8 cellular contexts compared by ENCODE assay signal in the genomic region with DNA sequence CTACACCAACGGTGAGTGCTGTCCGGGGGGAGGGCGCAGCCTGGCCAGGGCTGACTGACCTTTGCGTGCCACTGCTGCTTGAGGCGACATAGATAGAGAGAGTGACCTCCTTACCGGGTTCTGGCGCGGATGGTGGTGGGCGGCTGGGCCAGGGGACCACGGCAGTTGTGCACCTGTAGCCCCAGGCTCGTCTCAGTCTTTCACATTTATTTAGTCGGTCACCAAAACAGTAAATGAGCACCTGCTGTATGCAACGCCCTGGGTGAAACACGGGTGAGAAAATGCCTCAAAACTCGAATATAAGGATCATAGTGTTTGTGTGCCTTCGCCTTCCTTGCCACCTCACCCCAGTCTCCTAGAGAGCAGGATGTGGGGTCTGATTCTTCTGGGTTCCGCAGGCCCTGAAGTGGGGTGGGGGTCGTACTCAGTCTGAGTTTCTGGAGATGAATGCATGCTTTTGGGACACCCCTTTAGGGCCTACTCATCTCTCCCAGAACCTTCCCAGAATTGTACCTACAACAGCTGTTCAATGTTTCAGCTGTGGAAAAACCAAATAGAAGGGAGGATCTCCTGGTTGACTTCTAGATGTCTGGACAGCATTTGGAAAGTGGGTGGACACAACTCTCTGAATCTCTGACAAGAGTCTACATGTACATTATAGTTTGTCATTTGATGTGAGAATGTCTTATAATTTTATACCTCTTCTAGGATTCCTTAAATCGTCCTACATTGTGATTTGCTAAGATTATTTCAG. TPM values are rescaled to one million over a fixed set of nuclear protein-coding genes. Genes with fewer than 3 reads are reported as not detected.
A peak's percentile ranks its signal among the peaks of the same experiment; 100 is the strongest.
DNase-seq lines count a peak whose midpoint lies in the region; ATAC-seq and TF ChIP-seq lines count a peak whose summit lies in the region.

No MANE protein-coding gene starts in this region.

- H3K36me3 ChIP-seq in WERI-Rb-1 (peaks cover 5% of the 10 kb centered on the region; the same call in 1 of the 2 replicates), esophagus squamous epithelium (peaks cover 0 to under 1% (median 0%) of the 10 kb centered on the region in 3 donors)

- peak overlapping the region; percentile 76 for H3K4me3 ChIP-seq in GM12864 (ENCODE audit: low read depth, low read length)
- peak overlapping the region; percentile 95 for H3K4me3 ChIP-seq in WERI-Rb-1 (ENCODE audit: low read depth, low read length)
- peak overlapping the region; percentile 77 to 96 (median 92) for H3K4me3 ChIP-seq in esophagus squamous epithelium

- H3K27ac Mint-ChIP-seq in nephron progenitor cell: peak overlapping the region; percentile 98

- H3K9me3 ChIP-seq in WERI-Rb-1 (ENCODE audit: severe bottlenecking) (no peaks in the 10 kb centered on the region), esophagus squamous epithelium (no peaks in the 10 kb centered on the region)

- peak; percentile 13 for ATAC-seq in HG02885 (IDR thresholded peaks at IDR 0.05; ENCODE audit: poor library complexity, unreplicated experiment)
- no peak for ATAC-seq in HG03432 (IDR thresholded peaks at IDR 0.05; ENCODE audit: unreplicated experiment)

- H3K27me3 ChIP-seq in WERI-Rb-1 (ENCODE audit: insufficient read depth, low read depth, severe bottlenecking) (no peaks in the 10 kb centered on the region), esophagus squamous epithelium (no peaks in the 10 kb centered on the region)

- H3K4me3 Mint-ChIP-seq in nephron progenitor cell: peak overlapping the region; percentile 90

- peaks cover 12 to 48% (median 22%) of the 10 kb centered on the region in 3 donors for H3K4me1 ChIP-seq in esophagus squamous epithelium

- H3K27ac ChIP-seq in WERI-Rb-1 (peak overlapping the region; percentile 87), esophagus squamous epithelium (peak overlapping the region; percentile 93 to 97 (median 96))

- H3K9me3 Mint-ChIP-seq in nephron progenitor cell: no peaks in the 10 kb centered on the region

- H3K27me3 Mint-ChIP-seq in nephron progenitor cell (ENCODE audit: low read depth, poor library complexity): no peaks in the 10 kb centered on the region

- intact Hi-C loops in esophagus squamous epithelium (cut with DNase I): no loop called here

- TF ChIP-seq CTCF in GM12864 (IDR thresholded peaks at IDR 0.05; ENCODE audit: low read depth, low read length, missing control alignments) (no peak), WERI-Rb-1 (IDR thresholded peaks at IDR 0.05; ENCODE audit: low read depth, low read length) (no peak), esophagus squamous epithelium (IDR thresholded peaks at IDR 0.05) (no peak), nephron progenitor cell (IDR thresholded peaks at IDR 0.05) (no peak)

- peaks cover 27% of the 10 kb centered on the region for H3K4me1 Mint-ChIP-seq in nephron progenitor cell

- peaks cover 5% of the 10 kb centered on the region for H3K36me3 Mint-ChIP-seq in nephron progenitor cell (ENCODE audit: low read depth)

- 3% methylated on average over 8 to 16 of the region's 19 CpGs for WGBS in esophagus squamous epithelium, 2 donors

- no peak for DNase-seq in GM12864 (ENCODE audit: low read depth)
- DNase-seq in WERI-Rb-1: no peak
- no peak for DNase-seq in esophagus squamous epithelium (lab: John Stamatoyannopoulos, UW)
- DNase-seq in nephron progenitor cell: no peak
- no peak for DNase-seq in DMS153 (lab: John Stamatoyannopoulos, UW)
- DNase-seq in iPS-NIHi7 (ENCODE audit: extremely low spot score): no peak

- TF ChIP-seq POLR2A in esophagus squamous epithelium (IDR thresholded peaks at IDR 0.05): no peak

RNA-seq across cellular contexts. Expression of a gene that starts 0.8 kb away (rescaled TPM):
- 10 to 100 TPM; 15.3 to 30.9 (median 19.6) TPM for total RNA-seq in esophagus squamous epithelium

RNA-seq across cellular contexts. Expression of a gene that starts 16.7 kb away (rescaled TPM):
- total RNA-seq in esophagus squamous epithelium: 10 to 100 TPM; 28.6 to 63.2 (median 34.4) TPM
